21 cellular contexts compared by ENCODE assay signal in genomic region chr5:132342291-132343180, GRCh38. TPM values are rescaled to one million over a fixed set of nuclear protein-coding genes. Genes with fewer than 3 reads are reported as not detected.
DNase-seq lines count a peak whose midpoint lies in the region; ATAC-seq and TF ChIP-seq lines count a peak whose summit lies in the region.
"Had no signal": no experiment of that assay in that cellular context is flagged by ENCODE, and none has a peak within 500 bp of the region (broad histone marks: within the 10 kb centered on the region; RNA-seq: fewer than 3 reads in every experiment).

No MANE protein-coding gene starts in this region.

- WGBS in IMR-90 (ENCODE audit: extremely low coverage in 2 of 2, insufficient read length in 1 of 2), 2 experiments: no CpG with 5 or more reads among the region's 5 CpGs
- 76% methylated on average over 5 of the region's 5 CpGs for WGBS in hepatocyte (ENCODE audit: low lambda C conversion rate, missing lambda C conversion rate)

- H2AK5ac ChIP-seq in IMR-90 (ENCODE audit: low read depth, low read length): no peak overlapping the region

- no peak overlapping the region for H4K91ac ChIP-seq in IMR-90 (ENCODE audit: insufficient read depth, low read depth, low read length)

- no peak overlapping the region for H3K4ac ChIP-seq in IMR-90 (ENCODE audit: low read depth, low read length)

- TF ChIP-seq RAD21 in IMR-90 (IDR thresholded peaks at IDR 0.05; ENCODE audit: low read length): no peak

- H2BK15ac ChIP-seq in IMR-90 (ENCODE audit: low read depth, low read length): no peak overlapping the region

- no peak for ATAC-seq in IMR-90 (ENCODE audit: low read depth)
- ATAC-seq: natural killer cell treated with Interleukin-12 subunit alpha and Interleukin-12 subunit beta and Interleukin-15 and Interleukin-18, amount 100 ng/mL, for 72 hours; pancreas had no signal

- no peak overlapping the region for H3K27ac ChIP-seq in IMR-90 (ENCODE audit: insufficient read depth, low read length)
- no peak overlapping the region for H3K27ac ChIP-seq in hepatocyte
- H3K27ac ChIP-seq: pancreas had no signal

- H2BK5ac ChIP-seq in IMR-90 (ENCODE audit: low read depth, low read length, poor library complexity, severe bottlenecking): no peak overlapping the region

- POLR2A ChIA-PET in IMR-90 (lab: Charles Lee; ENCODE audit: unreplicated experiment): no interaction called here

- TF ChIP-seq CTCF in IMR-90 (conservative IDR thresholded peaks at IDR 0.05; ENCODE audit: low read depth, low read length) (no peak), hepatocyte (IDR thresholded peaks at IDR 0.05; ENCODE audit: poor library complexity) (peak; percentile 19)

- no peak overlapping the region for H3K14ac ChIP-seq in IMR-90 (replicated peaks; ENCODE audit: low read depth, low read length)

- H2AK9ac ChIP-seq in IMR-90 (replicated peaks; ENCODE audit: low read depth, low read length, poor library complexity): no peak overlapping the region

- H3K79me2 ChIP-seq in hepatocyte: no peaks in the 10 kb centered on the region

- BruUV-seq in IMR-90 (replicated peaks; lab: Mats Ljungman, UMichigan): no TSS peak

- H2AFZ ChIP-seq in IMR-90 (replicated peaks; ENCODE audit: low read length, poor library complexity) (no peak overlapping the region), hepatocyte (no peak overlapping the region)

- H3K9me1 ChIP-seq in IMR-90 (ENCODE audit: insufficient read depth, low read length): no peaks in the 10 kb centered on the region

- H3K79me1 ChIP-seq in IMR-90 (ENCODE audit: low read depth in 1 of 2, low read length in 2 of 2): no peaks in the 10 kb centered on the region

- dilution Hi-C loops in IMR-90 (cut with HindIII; ENCODE audit: low sequenced_read_pairs, unreplicated experiment): no loop called here

- no peak overlapping the region for H2BK120ac ChIP-seq in IMR-90 (ENCODE audit: low read depth, low read length)

- H3K56ac ChIP-seq in IMR-90 (ENCODE audit: extremely low read depth, insufficient read depth, low read length): no peak overlapping the region

- no peak overlapping the region for H3K23ac ChIP-seq in IMR-90 (ENCODE audit: low read depth, low read length)

- H3K9me3 ChIP-seq in IMR-90 (ENCODE audit: control insufficient read depth, insufficient read depth, low read length) (no peaks in the 10 kb centered on the region), hepatocyte (ENCODE audit: low read depth) (no peaks in the 10 kb centered on the region)
- H3K9me3 ChIP-seq: pancreas had no signal

- intact Hi-C loops in IMR-90 (cut with micrococcal nuclease): no loop called here

- H3K4me3 ChIP-seq in IMR-90 (ENCODE audit: insufficient read depth, low read depth, low read length): no peak overlapping the region
- H3K4me3 ChIP-seq in hepatocyte: no peak overlapping the region
- H3K4me3 ChIP-seq: pancreas had no signal

- H3K27me3 ChIP-seq in IMR-90 (ENCODE audit: control insufficient read depth, insufficient read depth, low read length) (no peaks in the 10 kb centered on the region), hepatocyte (no peaks in the 10 kb centered on the region)
- H3K27me3 ChIP-seq: pancreas had no signal

- H3K4me2 ChIP-seq in IMR-90 (ENCODE audit: low read depth, low read length) (no peak overlapping the region), hepatocyte (no peak overlapping the region)

- TF ChIP-seq POLR2A in IMR-90 (IDR thresholded peaks at IDR 0.05; ENCODE audit: low read depth, low read length): no peak

- in situ Hi-C loops in ACHN (cut with HindIII; ENCODE audit: low pct_ligation_motif_present, low pct_unique_long_range_greater_than_20kb, low sequenced_read_pairs): no loop called here
- in situ Hi-C loops in IMR-90 (cut with MboI; ENCODE audit: low sequenced_read_pairs): no loop called here

- no peaks in the 10 kb centered on the region for H4K20me1 ChIP-seq in IMR-90 (ENCODE audit: insufficient read depth, low read length)
- H4K20me1 ChIP-seq in hepatocyte (ENCODE audit: insufficient read depth, poor library complexity, severe bottlenecking): no peaks in the 10 kb centered on the region

- no peak overlapping the region for H4K8ac ChIP-seq in IMR-90 (ENCODE audit: low read depth in 2 of 2, low read length in 2 of 2)

- H3K18ac ChIP-seq in IMR-90 (ENCODE audit: low read depth, low read length): no peak overlapping the region

- H3K9ac ChIP-seq in IMR-90 (ENCODE audit: low read depth, low read length): no peak overlapping the region

- H2BK20ac ChIP-seq in IMR-90 (ENCODE audit: low read depth, low read length): no peak overlapping the region

- no peak overlapping the region for H4K5ac ChIP-seq in IMR-90 (ENCODE audit: low read depth, low read length)

- H3K4me1 ChIP-seq in IMR-90 (ENCODE audit: control insufficient read depth, insufficient read depth, low read length) (no peaks in the 10 kb centered on the region), hepatocyte (ENCODE audit: insufficient read depth) (peaks cover 13% of the 10 kb centered on the region)
- H3K4me1 ChIP-seq: pancreas had no signal

- peaks cover 3% of the 10 kb centered on the region; the same call in 1 of the 2 replicates for H3K36me3 ChIP-seq in IMR-90 (ENCODE audit: control insufficient read depth, insufficient read depth, low read length)
- no peaks in the 10 kb centered on the region for H3K36me3 ChIP-seq in hepatocyte (replicated peaks; ENCODE audit: insufficient read depth, low read depth)
- H3K36me3 ChIP-seq: pancreas had no signal

- CTCF ChIA-PET in IMR-90 (lab: Yijun Ruan, JAX): no interaction called here

- DNase-seq in ACHN (peak; percentile 84), IMR-90 (peak; percentile 9), amniotic epithelial cell (ENCODE audit: low read depth) (peak; percentile 63), hepatocyte (ENCODE audit: low spot score) (no peak), cerebellar cortex (ENCODE audit: low spot score) (no peak), NCI-H2081 (lab: John Stamatoyannopoulos, UW) (no peak)
- DNase-seq in stimulated activated CD4-positive, alpha-beta T cell treated with anti-CD3 and anti-CD28 coated beads, Interleukin-15, amount 100 ng/mL, for 24 hours: no peak
- DNase-seq in activated T-cell treated with anti-CD3 and anti-CD28 coated beads, Interleukin-2, amount 50 U/mL, for 48 hours: no peak
- DNase-seq: activated CD4-positive, alpha-beta T cell treated with anti-CD3 and anti-CD28 coated beads for 48 hours; activated naive CD8-positive, alpha-beta T cell treated with anti-CD3 and anti-CD28 coated beads, Interleukin-2, amount 10 ng/mL, durations not matched to agents 7 days and 5 days; DMS153; GF-D8; Karpas-422; NCI-H1092 treated with DMSO at 0.1 percent for 48 hours; NCI-H2029; NCI-H226; NCI-H774; pancreas; SIG-M5; T-helper 1 cell had no signal

- H3K9me2 ChIP-seq in hepatocyte (replicated peaks; ENCODE audit: insufficient read depth): no peaks in the 10 kb centered on the region

TF ChIP-seq in IMR-90, 13 proteins besides CTCF, POLR2A, EP300 and RAD21:
- TF ChIP-seq CEBPB (IDR thresholded peaks at IDR 0.05; ENCODE audit: low read depth, low read length): peak; percentile 89
- TF ChIP-seq MAFK (IDR thresholded peaks at IDR 0.05; ENCODE audit: low read depth, low read length): no peak

RNA-seq across cellular contexts. Expression of gene SLC22A5, which starts 27.0 kb away (rescaled TPM):
- 3.6 and 6.1 TPM in 2 replicates for total RNA-seq in IMR-90 (2012; rRNA removed)
- 6.0 and 7.1 TPM in 2 replicates for polyA plus RNA-seq in IMR-90 (2012; rRNA removed)
- 1.3 and 4.2 TPM in 2 replicates for polyA plus RNA-seq in IMR-90 (2012; cell fraction: cytosol; rRNA removed)
- 28.5 and 37.6 TPM in 2 replicates for polyA plus RNA-seq in IMR-90 (2012; cell fraction: nucleus; rRNA removed; ENCODE audit: low replicate concordance)
- 16.3 and 20.8 TPM in 2 replicates for total RNA-seq in hepatocyte
- polyA plus RNA-seq in hepatocyte: 14.7 and 18.6 TPM in 2 replicates

RNA-seq across cellular contexts. Expression of gene SLC22A4, which starts 48.3 kb away (rescaled TPM):
- total RNA-seq in IMR-90 (2012; rRNA removed) (2.8 and 3.2 TPM in 2 replicates), hepatocyte (1.4 and 2.5 TPM in 2 replicates)
- polyA plus RNA-seq in IMR-90 (2012; rRNA removed) (2.5 and 2.6 TPM in 2 replicates), hepatocyte (3.3 and 4.9 TPM in 2 replicates)
- 1.2 and 2.1 TPM in 2 replicates for polyA plus RNA-seq in IMR-90 (2012; cell fraction: cytosol; rRNA removed)
- polyA plus RNA-seq in IMR-90 (2012; cell fraction: nucleus; rRNA removed; ENCODE audit: low replicate concordance): 7.0 and 12.7 TPM in 2 replicates

Comparison
In these comparisons a context has a peak if more than half of its experiments do, and no peak if none do; other contexts are left out.
1. DNase-seq: peak in ACHN (single experiment), IMR-90 (single experiment) and amniotic epithelial cell (single experiment); none in hepatocyte (single experiment), stimulated activated CD4-positive, alpha-beta T cell treated with anti-CD3 and anti-CD28 coated beads, Interleukin-15, amount 100 ng/mL, for 24 hours (single experiment), activated T-cell treated with anti-CD3 and anti-CD28 coated beads, Interleukin-2, amount 50 U/mL, for 48 hours (0 of 2), cerebellar cortex (single experiment) and NCI-H2081 (0 of 2).